In the genomic region with DNA sequence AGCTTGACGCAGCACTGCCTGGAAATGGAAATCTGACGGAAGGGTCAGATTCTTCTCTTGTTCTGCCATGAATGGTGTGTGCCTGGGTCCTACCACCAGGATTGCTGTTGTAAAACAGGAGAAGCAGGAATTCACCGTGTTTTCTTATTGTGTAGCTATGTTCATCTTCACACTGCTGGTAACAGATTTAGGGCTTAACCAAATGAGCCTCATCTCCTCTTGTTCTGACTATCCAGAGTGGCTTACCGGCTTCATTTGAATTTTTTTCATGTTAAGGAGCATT, we compare ENCODE assay signal across 1 cellular context.
TF ChIP-seq lines count a peak whose summit lies in the region.

No MANE protein-coding gene starts in this region.

TF ChIP-seq in A549, 52 proteins besides CTCF, POLR2A, EP300 and RAD21 (continued from another document):
- TF ChIP-seq, protein P1, sequence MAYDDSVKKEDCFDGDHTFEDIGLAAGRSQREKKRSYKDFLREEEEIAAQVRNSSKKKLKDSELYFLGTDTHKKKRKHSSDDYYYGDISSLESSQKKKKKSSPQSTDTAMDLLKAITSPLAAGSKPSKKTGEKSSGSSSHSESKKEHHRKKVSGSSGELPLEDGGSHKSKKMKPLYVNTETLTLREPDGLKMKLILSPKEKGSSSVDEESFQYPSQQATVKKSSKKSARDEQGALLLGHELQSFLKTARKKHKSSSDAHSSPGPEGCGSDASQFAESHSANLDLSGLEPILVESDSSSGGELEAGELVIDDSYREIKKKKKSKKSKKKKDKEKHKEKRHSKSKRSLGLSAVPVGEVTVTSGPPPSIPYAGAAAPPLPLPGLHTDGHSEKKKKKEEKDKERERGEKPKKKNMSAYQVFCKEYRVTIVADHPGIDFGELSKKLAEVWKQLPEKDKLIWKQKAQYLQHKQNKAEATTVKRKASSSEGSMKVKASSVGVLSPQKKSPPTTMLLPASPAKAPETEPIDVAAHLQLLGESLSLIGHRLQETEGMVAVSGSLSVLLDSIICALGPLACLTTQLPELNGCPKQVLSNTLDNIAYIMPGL (CRISPR knock-in tag; IDR thresholded peaks at IDR 0.05; ENCODE audit: borderline replicate concordance): no peak
- TF ChIP-seq RCOR1 (IDR thresholded peaks at IDR 0.05; ENCODE audit: low read depth, low read length) (no peak), SMC3 (IDR thresholded peaks at IDR 0.05) (no peak), MAFK (IDR thresholded peaks at IDR 0.05; ENCODE audit: partially characterized antibody) (no peak), NFE2L2 (conservative IDR thresholded peaks at IDR 0.05; ENCODE audit: low read length) (no peak), ZFP36 (IDR thresholded peaks at IDR 0.05; ENCODE audit: borderline replicate concordance, partially characterized antibody) (no peak), JUN (IDR thresholded peaks at IDR 0.05) (no peak), POLR2AphosphoS2 (conservative IDR thresholded peaks at IDR 0.05; ENCODE audit: low read length) (no peak), PHF8 (IDR thresholded peaks at IDR 0.05; ENCODE audit: borderline replicate concordance, low read depth) (no peak)
- TF ChIP-seq, protein P2, sequence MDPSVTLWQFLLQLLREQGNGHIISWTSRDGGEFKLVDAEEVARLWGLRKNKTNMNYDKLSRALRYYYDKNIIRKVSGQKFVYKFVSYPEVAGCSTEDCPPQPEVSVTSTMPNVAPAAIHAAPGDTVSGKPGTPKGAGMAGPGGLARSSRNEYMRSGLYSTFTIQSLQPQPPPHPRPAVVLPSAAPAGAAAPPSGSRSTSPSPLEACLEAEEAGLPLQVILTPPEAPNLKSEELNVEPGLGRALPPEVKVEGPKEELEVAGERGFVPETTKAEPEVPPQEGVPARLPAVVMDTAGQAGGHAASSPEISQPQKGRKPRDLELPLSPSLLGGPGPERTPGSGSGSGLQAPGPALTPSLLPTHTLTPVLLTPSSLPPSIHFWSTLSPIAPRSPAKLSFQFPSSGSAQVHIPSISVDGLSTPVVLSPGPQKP (IDR thresholded peaks at IDR 0.05; ENCODE audit: low read depth, low read length): no peak
